ENCODE assay signal across 10 cellular contexts in genomic region chr7:1810961-1811849, GRCh38.
DNase-seq lines count a peak whose midpoint lies in the region; ATAC-seq, FAIRE-seq and TF ChIP-seq lines count a peak whose summit lies in the region.
"Had no signal": no experiment of that assay in that cellular context is flagged by ENCODE, and none has a peak within 500 bp of the region (broad histone marks: within the 10 kb centered on the region; RNA-seq: fewer than 3 reads in every experiment).

No MANE protein-coding gene starts in this region.

- H3K4ac ChIP-seq in trophoblast cell (ENCODE audit: low read depth, low read length): no peak overlapping the region

- DNase-seq in EH (ENCODE audit: low read depth): peak; percentile 6
- DNase-seq in NCI-H1694 treated with DMSO at 0.1 percent for 48 hours (lab: John Stamatoyannopoulos, UW): peak; percentile 85
- no peak for DNase-seq in trophoblast cell
- no peak for DNase-seq in D721Med (ENCODE audit: insufficient read length, low spot score)
- DNase-seq in effector CD4-positive, alpha-beta T cell: no peak
- no peak for DNase-seq in HCEC 1CT
- DNase-seq: CD4-positive, alpha-beta memory T cell; NCI-H1436 treated with DMSO at 0.1 percent for 48 hours had no signal

- no peak overlapping the region for H2BK5ac ChIP-seq in trophoblast cell (ENCODE audit: low read depth, low read length, poor library complexity)

- no peaks in the 10 kb centered on the region for H3K79me2 ChIP-seq in trophoblast cell (ENCODE audit: control insufficient read depth, insufficient read depth, low read length, poor library complexity)

- H3K36me3 ChIP-seq in trophoblast cell (ENCODE audit: control insufficient read depth in 1 of 2, insufficient read depth in 2 of 2, low read length in 2 of 2): peaks cover 0 to 2% of the 10 kb centered on the region in 2 experiments

- no peak overlapping the region for H3K4me2 ChIP-seq in trophoblast cell (ENCODE audit: low read length)

- H3K4me1 ChIP-seq in trophoblast cell (ENCODE audit: control insufficient read depth in 1 of 2, insufficient read depth in 2 of 2, low read length in 2 of 2): no peaks in the 10 kb centered on the region

- H2BK120ac ChIP-seq in trophoblast cell (ENCODE audit: insufficient read depth, low read length, poor library complexity): no peak overlapping the region

- H3K23ac ChIP-seq in trophoblast cell (ENCODE audit: low read length): no peak overlapping the region

- no peak overlapping the region for H4K12ac ChIP-seq in trophoblast cell (ENCODE audit: low read depth, low read length)

- no peak overlapping the region for H2AK5ac ChIP-seq in trophoblast cell (ENCODE audit: low read length)

- FAIRE-seq in endometrium (lab: Jason Lieb, UNC): peak; percentile 96
- FAIRE-seq in D721Med (lab: Jason Lieb, UNC): no peak

- H3K27me3 ChIP-seq in trophoblast cell (ENCODE audit: insufficient read depth, low read length): no peaks in the 10 kb centered on the region

- TF ChIP-seq CTCF in D721Med (IDR thresholded peaks at IDR 0.05; ENCODE audit: insufficient read depth, missing control alignments): no peak

- no peak for ATAC-seq in GM19351 (IDR thresholded peaks at IDR 0.05; ENCODE audit: unreplicated experiment)

- H3K14ac ChIP-seq in trophoblast cell (ENCODE audit: low read length): no peak overlapping the region

- H4K91ac ChIP-seq in trophoblast cell (ENCODE audit: low read depth, low read length): no peak overlapping the region

- no peaks in the 10 kb centered on the region for H3K79me1 ChIP-seq in trophoblast cell (ENCODE audit: low read length)

- H2AFZ ChIP-seq in trophoblast cell (ENCODE audit: insufficient read depth, low read length, poor library complexity): no peak overlapping the region

- H4K8ac ChIP-seq in trophoblast cell (ENCODE audit: low read depth, low read length): no peak overlapping the region

- H3K9me3 ChIP-seq in trophoblast cell (ENCODE audit: insufficient read depth, low read depth, low read length): peaks cover 11% of the 10 kb centered on the region

- H2BK12ac ChIP-seq in trophoblast cell (ENCODE audit: low read length): no peak overlapping the region

- no peak overlapping the region for H3K27ac ChIP-seq in trophoblast cell (ENCODE audit: low read depth, low read length)

- peak overlapping the region; percentile 31 for H3K4me3 ChIP-seq in trophoblast cell (ENCODE audit: low read depth, low read length)

- H3K18ac ChIP-seq in trophoblast cell (ENCODE audit: low read length): no peak overlapping the region

- H3K9ac ChIP-seq in trophoblast cell (ENCODE audit: low read length): no peak overlapping the region

- no CpG with 5 or more reads among the region's 25 CpGs for WGBS in trophoblast cell (ENCODE audit: extremely low coverage, insufficient coverage, insufficient read length)

Comparison
In these comparisons a context has a peak if more than half of its experiments do, and no peak if none do; other contexts are left out.
1. DNase-seq: peak in EH (single experiment) and NCI-H1694 treated with DMSO at 0.1 percent for 48 hours (single experiment); none in trophoblast cell (0 of 2), D721Med (single experiment), effector CD4-positive, alpha-beta T cell (single experiment) and HCEC 1CT (single experiment).